ENCODE assay signal across 8 cellular contexts in the genomic region with DNA sequence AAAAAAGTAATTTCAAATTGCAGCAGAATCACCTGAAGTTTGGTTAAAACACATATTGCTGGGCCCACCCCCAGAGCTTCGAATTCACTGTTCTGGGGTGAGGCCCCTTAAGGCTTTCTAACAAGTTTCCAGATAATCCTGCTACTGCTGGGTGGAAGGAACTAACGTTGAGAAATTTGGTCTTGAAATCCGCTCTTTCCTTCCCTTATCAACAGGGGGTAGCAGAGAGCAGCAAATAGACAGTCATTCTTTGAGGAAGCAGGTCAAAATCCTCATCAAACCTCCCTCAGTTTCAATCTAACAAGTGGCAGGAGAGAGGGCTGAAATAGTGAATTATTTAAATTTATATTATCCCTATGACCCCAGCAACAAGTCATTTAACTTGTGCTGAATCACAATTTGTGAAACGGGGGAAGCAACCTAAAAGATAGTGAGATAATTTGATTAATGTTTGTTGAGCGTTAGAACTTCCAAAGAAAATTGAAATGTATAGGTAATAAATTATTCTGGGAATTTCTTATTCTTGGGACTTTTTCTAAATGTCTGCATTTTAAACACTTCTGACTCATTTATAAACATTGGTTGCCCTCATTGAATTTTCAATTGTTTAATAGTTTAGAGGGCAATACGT. TPM values are rescaled to one million over a fixed set of nuclear protein-coding genes. Genes with fewer than 3 reads are reported as not detected.
A peak's percentile ranks its signal among the peaks of the same experiment; 100 is the strongest.
DNase-seq lines count a peak whose midpoint lies in the region; ATAC-seq and TF ChIP-seq lines count a peak whose summit lies in the region.

No MANE protein-coding gene starts in this region.

- no peak for TF ChIP-seq POLR2A in GM18505 (IDR thresholded peaks at IDR 0.05; ENCODE audit: borderline replicate concordance, extremely low read depth, insufficient read depth, insufficient read length)

- peaks cover 8% of the 10 kb centered on the region for H3K4me1 Mint-ChIP-seq in activated B cell treated with CpG ODN at 0.5 μM for 24 hours

- no peaks in the 10 kb centered on the region for H3K27me3 Mint-ChIP-seq in activated B cell treated with CpG ODN at 0.5 μM for 24 hours

- CTCF ChIA-PET in activated B cell treated with CpG ODN at 0.5 μM for 24 hours (lab: Charles Lee), result interaction anchor here (0.7 to 2.3 kb wide), 6 partner anchors 17 to 502 kb away, joined by 3 to 7 read pairs (median 3); no protein-coding TSS in a partner anchor

- no peaks in the 10 kb centered on the region for H3K9me3 Mint-ChIP-seq in activated B cell treated with CpG ODN at 0.5 μM for 24 hours

- no peak overlapping the region for H3K27ac Mint-ChIP-seq in activated B cell treated with CpG ODN at 0.5 μM for 24 hours

- POLR2A ChIA-PET in activated B cell treated with CpG ODN at 0.5 μM for 24 hours (lab: Charles Lee), result no interaction called here

- no peak overlapping the region for H3K4me3 Mint-ChIP-seq in activated B cell treated with CpG ODN at 0.5 μM for 24 hours

- peak; percentile 51 for TF ChIP-seq CTCF in activated B cell treated with CpG ODN at 0.5 μM for 24 hours (IDR thresholded peaks at IDR 0.05)

- DNase-seq in NCI-H524 (lab: John Stamatoyannopoulos, UW), result peak; percentile 56 to 66
- DNase-seq in NCI-H524 treated with DMSO at 0.1 percent for 48 hours (lab: John Stamatoyannopoulos, UW), result no peak
- DNase-seq in NCI-H2227 treated with DMSO at 0.1 percent for 48 hours (lab: John Stamatoyannopoulos, UW), result peak; percentile 38
- no peak for DNase-seq in activated B cell treated with CpG ODN at 0.5 μM for 24 hours
- DNase-seq in glomerular visceral epithelial cell (ENCODE audit: extremely low spot score), result peak; percentile 66
- peak; percentile 24 for DNase-seq in putamen (ENCODE audit: low spot score)

- intact Hi-C loops in activated B cell treated with CpG ODN at 0.5 μM for 24 hours (cut with micrococcal nuclease), result loop anchor here (1.0 to 2.0 kb wide), 4 partner anchors 15 to 268 kb away; no protein-coding TSS in a partner anchor

- ATAC-seq in HG02642 (IDR thresholded peaks at IDR 0.05; ENCODE audit: poor library complexity, unreplicated experiment), result peak; percentile 41
- peak; percentile 55 for ATAC-seq in activated B cell treated with CpG ODN at 0.5 μM for 24 hours (ENCODE audit: low read depth)
- ATAC-seq in GM18505 (IDR thresholded peaks at IDR 0.05; ENCODE audit: unreplicated experiment), result no peak

- no peaks in the 10 kb centered on the region for H3K36me3 Mint-ChIP-seq in activated B cell treated with CpG ODN at 0.5 μM for 24 hours (ENCODE audit: low read depth)

RNA-seq across cellular contexts. Expression of gene MALSU1, which starts 21.7 kb away (rescaled TPM):
- 42.0 and 42.6 TPM in 2 replicates for total RNA-seq in activated B cell treated with CpG ODN at 0.5 μM for 24 hours

RNA-seq across cellular contexts. Expression of gene GPNMB, which starts 30.9 kb away (rescaled TPM):
- total RNA-seq in activated B cell treated with CpG ODN at 0.5 μM for 24 hours, result 0.76 and 1.1 TPM in 2 replicates

Comparison
In these comparisons a context has a peak if more than half of its experiments do, and no peak if none do; other contexts are left out.
1. DNase-seq: peak in NCI-H524 (2 of 2), NCI-H2227 treated with DMSO at 0.1 percent for 48 hours (single experiment), glomerular visceral epithelial cell (single experiment) and putamen (single experiment); none in NCI-H524 treated with DMSO at 0.1 percent for 48 hours (single experiment) and activated B cell treated with CpG ODN at 0.5 μM for 24 hours (single experiment).